19 cellular contexts compared by ENCODE assay signal in the genomic region with DNA sequence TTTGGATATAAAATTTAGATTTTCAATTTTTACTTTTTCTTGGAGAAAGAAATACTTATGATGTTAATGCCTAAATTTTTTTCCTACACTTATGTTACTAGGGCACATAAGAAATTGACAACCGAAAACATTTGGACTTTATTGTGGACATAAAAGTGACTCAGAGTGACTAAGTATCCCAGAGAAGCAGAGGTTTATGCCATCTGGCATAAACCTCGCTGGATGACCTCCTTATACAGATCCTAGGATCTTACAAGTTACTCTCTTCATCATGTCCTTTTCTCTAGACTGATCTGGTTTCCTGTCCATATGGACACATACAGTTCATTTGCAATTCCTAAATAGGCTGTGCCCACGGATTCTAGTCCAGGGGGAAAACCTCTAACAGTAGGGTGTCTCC.
DNase-seq lines count a peak whose midpoint lies in the region; ATAC-seq and TF ChIP-seq lines count a peak whose summit lies in the region.
"Had no signal": no experiment of that assay in that cellular context is flagged by ENCODE, and none has a peak within 500 bp of the region (broad histone marks: within the 10 kb centered on the region; RNA-seq: fewer than 3 reads in every experiment).

No MANE protein-coding gene starts in this region.

- H3K4me3 ChIP-seq in ascending aorta (no peak overlapping the region), aorta (ENCODE audit: low read length in 2 of 2) (no peak overlapping the region)
- H3K4me3 ChIP-seq: GM12878 had no signal

- no peak for TF ChIP-seq CTCF in ascending aorta (IDR thresholded peaks at IDR 0.05)

- DNase-seq in DMS53 (lab: John Stamatoyannopoulos, UW) (peak; percentile 55), DMS53 treated with DMSO at 0.1 percent for 48 hours (lab: John Stamatoyannopoulos, UW; ENCODE audit: unreplicated experiment) (no peak), ascending aorta (ENCODE audit: low spot score in 2 of 2) (no peak), hepatic stellate cell (ENCODE audit: low spot score) (peak; percentile 36), aorta (no peak), superior temporal gyrus (ENCODE audit: extremely low spot score) (no peak)
- DNase-seq in stimulated activated CD4-positive, alpha-beta T cell treated with anti-CD3 and anti-CD28 coated beads, Interleukin-12 subunit alpha, Interleukin-12 subunit beta, amount 100 ng/mL, for 4 hours, result no peak
- DNase-seq: activated CD8-positive, alpha-beta T cell treated with anti-CD3 and anti-CD28 coated beads, Interleukin-2, amount 10 ng/mL, durations not matched to agents 7 days and 5 days; activated naive CD4-positive, alpha-beta T cell treated with anti-CD3 and anti-CD28 coated beads, Interleukin-2, amount 10 ng/mL, durations not matched to agents 7 days and 5 days; cortex of kidney; GOT3; hippocampal formation; mesendoderm; NCI-H1694 treated with DMSO at 0.1 percent for 48 hours; substantia nigra; T-helper 17 cell had no signal

- H3K36me3 ChIP-seq in ascending aorta (no peaks in the 10 kb centered on the region), aorta (ENCODE audit: control insufficient read depth in 1 of 2, insufficient read depth in 2 of 2, low read length in 1 of 2) (no peaks in the 10 kb centered on the region)

- peak overlapping the region; percentile 8 to 61 for H3K27ac ChIP-seq in ascending aorta
- no peak overlapping the region for H3K27ac ChIP-seq in aorta (ENCODE audit: low read depth in 1 of 2, low read length in 2 of 2)
- H3K27ac ChIP-seq: 22Rv1 had no signal

- H3K9me3 ChIP-seq in ascending aorta (no peaks in the 10 kb centered on the region), aorta (ENCODE audit: control insufficient read depth, low read length) (no peaks in the 10 kb centered on the region)

- ATAC-seq in aorta (ENCODE audit: low FRiP score), result peak; percentile 76
- ATAC-seq in HG02938 (IDR thresholded peaks at IDR 0.05; ENCODE audit: unreplicated experiment), result no peak
- ATAC-seq: activated CD8-positive, alpha-beta T cell treated with anti-CD3 and anti-CD28 coated beads, Interleukin-2, amount 10 ng/mL, durations not matched to agents 7 days and 5 days; GM12878; T-helper 17 cell had no signal

- H3K27me3 ChIP-seq in ascending aorta, result no peaks in the 10 kb centered on the region
- no peaks in the 10 kb centered on the region for H3K27me3 ChIP-seq in aorta (ENCODE audit: control insufficient read depth in 1 of 2, insufficient read depth in 2 of 2, low read length in 1 of 2)

- H3K4me1 ChIP-seq in ascending aorta (no peaks in the 10 kb centered on the region), aorta (ENCODE audit: control insufficient read depth in 1 of 2, insufficient read depth in 2 of 2, low read length in 2 of 2) (peaks cover 0 to 1% of the 10 kb centered on the region in 2 donors)

- intact Hi-C loops in ascending aorta (cut with DNase I) (no loop called here), aorta (cut with DNase I) (loop anchor here in 1 of 2 donors (5.0 kb wide), 1 partner anchor 134 kb away; no protein-coding TSS in a partner anchor)

- 37 to 41% methylated on average over 3 of the region's 3 CpGs for WGBS in aorta, 2 donors

Comparison
In these comparisons a context has a peak if more than half of its experiments do, and no peak if none do; other contexts are left out.
1. DNase-seq: peak in DMS53 (single experiment) and hepatic stellate cell (single experiment); none in DMS53 treated with DMSO at 0.1 percent for 48 hours (single experiment), ascending aorta (0 of 2), aorta (0 of 2), superior temporal gyrus (single experiment) and stimulated activated CD4-positive, alpha-beta T cell treated with anti-CD3 and anti-CD28 coated beads, Interleukin-12 subunit alpha, Interleukin-12 subunit beta, amount 100 ng/mL, for 4 hours (single experiment).
2. H3K27ac ChIP-seq: peak in ascending aorta (2 of 2); none in aorta (0 of 2).